ENCODE assay signal across 29 cellular contexts in genomic region chr6:73830119-73830518, GRCh38.
"Had no signal": no experiment of that assay in that cellular context is flagged by ENCODE, and none has a peak within 500 bp of the region (broad histone marks: within the 10 kb centered on the region; RNA-seq: fewer than 3 reads in every experiment).

No MANE protein-coding gene starts in this region.

- H3K27me3 Mint-ChIP-seq: activated B cell treated with CpG ODN at 0.5 μM for 24 hours; activated naive CD4-positive, alpha-beta T cell treated with anti-CD3 and anti-CD28 coated beads, Interleukin-2, amount 50 U/mL, for 24 hours; activated naive CD8-positive, alpha-beta T cell treated with anti-CD3 and anti-CD28 coated beads, Interleukin-2, amount 50 U/mL, for 24 hours; naive B cell; stimulated activated naive CD8-positive, alpha-beta T cell treated with anti-CD3 and anti-CD28 coated beads, Interleukin-15, Interleukin-2, amounts not matched to agents 100 ng/mL and 50 ng/mL, for 24 hours had no signal

- H3K4me1 ChIP-seq: esophagus muscularis mucosa, pancreas, prostate gland, uterus had no signal

- H3K4me3 ChIP-seq: esophagus muscularis mucosa, pancreas, prostate gland, skin epidermis, thoracic aorta, uterus had no signal

- H3K36me3 Mint-ChIP-seq: activated CD8-positive, alpha-beta memory T cell treated with anti-CD3 and anti-CD28 coated beads, Interleukin-2, amount 10 ng/mL, durations not matched to agents 7 days and 5 days; activated naive CD4-positive, alpha-beta T cell treated with anti-CD3 and anti-CD28 coated beads, Interleukin-2, amount 50 U/mL, for 24 hours; naive B cell had no signal

- H3K9me3 ChIP-seq: esophagus muscularis mucosa, pancreas, prostate gland, thoracic aorta, uterus had no signal

- DNase-seq: activated B cell treated with CpG ODN at 0.5 μM for 24 hours; activated CD4-positive, alpha-beta T cell treated with anti-CD3 and anti-CD28 coated beads, Interleukin-2, amount 50 U/mL, for 1 hour; activated CD8-positive, alpha-beta memory T cell treated with anti-CD3 and anti-CD28 coated beads, Interleukin-2, amount 10 ng/mL, durations not matched to agents 7 days and 5 days; activated CD8-positive, alpha-beta T cell treated with anti-CD3 and anti-CD28 coated beads, Interleukin-2, amount 10 ng/mL, durations not matched to agents 7 days and 5 days; activated naive CD8-positive, alpha-beta T cell treated with anti-CD3 and anti-CD28 coated beads, Interleukin-2, amount 50 U/mL, for 24 hours; activated T-cell treated with anti-CD3 and anti-CD28 coated beads, Interleukin-2, amount 50 U/mL, for 48 hours; amygdala; caudate nucleus; foreskin melanocyte; islet precursor cell; left ventricle myocardium superior; mammary epithelial cell; naive B cell; nephron progenitor cell; pancreas; retina; stimulated activated CD4-positive, alpha-beta T cell treated with anti-CD3 and anti-CD28 coated beads, Interleukin-12 subunit alpha, Interleukin-12 subunit beta, amount 100 ng/mL, for 4 hours; stimulated activated CD4-positive, alpha-beta T cell treated with anti-CD3 and anti-CD28 coated beads, Interleukin-4, amount 100 ng/mL, for 1 hour; trophoblast cell; uterus had no signal

- FAIRE-seq: pancreas had no signal

- H3K9me3 Mint-ChIP-seq: activated B cell treated with CpG ODN at 0.5 μM for 24 hours; activated naive CD4-positive, alpha-beta T cell treated with anti-CD3 and anti-CD28 coated beads, Interleukin-2, amount 50 U/mL, for 24 hours; stimulated activated naive CD8-positive, alpha-beta T cell treated with anti-CD3 and anti-CD28 coated beads, Interleukin-15, Interleukin-2, amounts not matched to agents 100 ng/mL and 50 ng/mL, for 24 hours; T-helper 2 cell treated with Interferon-gamma antibody and Interleukin-4, amounts not matched to agents 5 μg/mL and 100 μg/mL, for 36 hours had no signal

- H3K27ac Mint-ChIP-seq: activated B cell treated with CpG ODN at 0.5 μM for 24 hours; activated CD8-positive, alpha-beta memory T cell treated with anti-CD3 and anti-CD28 coated beads, Interleukin-2, amount 10 ng/mL, durations not matched to agents 7 days and 5 days; activated CD8-positive, alpha-beta T cell treated with anti-CD3 and anti-CD28 coated beads, Interleukin-2, amount 10 ng/mL, durations not matched to agents 7 days and 5 days; activated naive CD4-positive, alpha-beta T cell treated with anti-CD3 and anti-CD28 coated beads, Interleukin-2, amount 50 U/mL, for 24 hours; activated naive CD8-positive, alpha-beta T cell treated with anti-CD3 and anti-CD28 coated beads, Interleukin-2, amount 50 U/mL, for 24 hours; activated T-helper 2 cell treated with anti-CD3 and anti-CD28 coated beads, Interferon-gamma antibody, Interleukin-2, Interleukin-4, amounts not matched to agents 10 μg/mL and 5 μg/mL and 100 μg/mL, durations not matched to agents 14 hours and 24 hours and 36 hours; naive B cell; nephron progenitor cell; stimulated activated naive CD8-positive, alpha-beta T cell treated with anti-CD3 and anti-CD28 coated beads, Interleukin-15, Interleukin-2, amounts not matched to agents 100 ng/mL and 50 ng/mL, for 24 hours; T-helper 2 cell treated with Interferon-gamma antibody and Interleukin-4, amounts not matched to agents 5 μg/mL and 100 μg/mL, for 36 hours had no signal

- H3K4me3 Mint-ChIP-seq: activated B cell treated with CpG ODN at 0.5 μM for 24 hours; activated CD8-positive, alpha-beta memory T cell treated with anti-CD3 and anti-CD28 coated beads, Interleukin-2, amount 10 ng/mL, durations not matched to agents 7 days and 5 days; activated CD8-positive, alpha-beta T cell treated with anti-CD3 and anti-CD28 coated beads, Interleukin-2, amount 10 ng/mL, durations not matched to agents 7 days and 5 days; activated naive CD4-positive, alpha-beta T cell treated with anti-CD3 and anti-CD28 coated beads, Interleukin-2, amount 50 U/mL, for 24 hours; activated naive CD8-positive, alpha-beta T cell treated with anti-CD3 and anti-CD28 coated beads, Interleukin-2, amount 50 U/mL, for 24 hours; naive B cell; nephron progenitor cell; stimulated activated naive CD8-positive, alpha-beta T cell treated with anti-CD3 and anti-CD28 coated beads, Interleukin-15, Interleukin-2, amounts not matched to agents 100 ng/mL and 50 ng/mL, for 24 hours; T-helper 2 cell treated with Interferon-gamma antibody and Interleukin-4, amounts not matched to agents 5 μg/mL and 100 μg/mL, for 36 hours had no signal

- H3K36me3 ChIP-seq: esophagus muscularis mucosa, pancreas, prostate gland, thoracic aorta, uterus had no signal

- H3K27ac ChIP-seq: esophagus muscularis mucosa, pancreas, prostate gland, skin epidermis, thoracic aorta, uterus had no signal

- H3K27me3 ChIP-seq: esophagus muscularis mucosa, pancreas, uterus had no signal

- H3K4me1 Mint-ChIP-seq: activated B cell treated with CpG ODN at 0.5 μM for 24 hours; activated CD8-positive, alpha-beta memory T cell treated with anti-CD3 and anti-CD28 coated beads, Interleukin-2, amount 10 ng/mL, durations not matched to agents 7 days and 5 days; activated naive CD4-positive, alpha-beta T cell treated with anti-CD3 and anti-CD28 coated beads, Interleukin-2, amount 50 U/mL, for 24 hours; activated naive CD8-positive, alpha-beta T cell treated with anti-CD3 and anti-CD28 coated beads, Interleukin-2, amount 50 U/mL, for 24 hours; nephron progenitor cell had no signal

- ATAC-seq: activated CD8-positive, alpha-beta memory T cell treated with anti-CD3 and anti-CD28 coated beads, Interleukin-2, amount 10 ng/mL, durations not matched to agents 7 days and 5 days; activated CD8-positive, alpha-beta T cell treated with anti-CD3 and anti-CD28 coated beads, Interleukin-2, amount 10 ng/mL, durations not matched to agents 7 days and 5 days; left ventricle myocardium superior; pancreas; sciatic nerve had no signal
